Comparison of ENCODE assay signal across 7 cellular contexts in the genomic region with DNA sequence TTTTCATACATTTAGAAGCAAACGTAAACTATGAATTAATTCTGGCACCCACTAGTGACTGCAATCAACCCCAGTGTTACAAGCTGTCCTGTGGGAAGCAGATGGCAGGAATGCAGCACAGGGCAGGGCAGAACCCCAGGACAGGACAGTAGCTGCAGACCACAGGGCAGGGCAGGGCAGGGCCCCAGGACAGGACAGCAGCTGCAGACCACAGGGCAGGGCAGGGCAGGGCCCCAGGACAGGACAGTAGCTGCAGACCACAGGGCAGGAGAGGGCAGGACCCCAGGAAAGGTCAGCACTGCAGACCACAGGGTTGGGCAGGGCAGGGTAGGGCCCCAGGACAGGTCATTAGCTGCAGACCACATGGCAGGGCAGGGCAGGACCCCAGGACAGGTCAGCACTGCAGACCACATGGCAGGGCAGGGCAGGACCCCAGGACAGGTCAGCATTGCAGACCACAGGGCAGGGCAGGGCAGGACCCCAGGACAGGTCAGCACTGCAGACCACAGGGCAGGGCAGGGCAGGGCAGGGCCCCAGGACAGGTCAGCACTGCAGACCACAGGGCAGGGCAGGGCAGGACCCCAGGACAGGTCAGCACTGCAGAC. TPM values are rescaled to one million over a fixed set of nuclear protein-coding genes. Genes with fewer than 3 reads are reported as not detected.
DNase-seq lines count a peak whose midpoint lies in the region; FAIRE-seq and TF ChIP-seq lines count a peak whose summit lies in the region.
"Not testable (repeated sequence)": the region's sequence is repeated elsewhere in the genome, so short reads cannot be mapped to it uniquely, and the experiment has no call there.

No MANE protein-coding gene starts in this region.

- not testable (repeated sequence) for TF ChIP-seq POLR2A in H1 (IDR thresholded peaks at IDR 0.05; ENCODE audit: control extremely low read depth in 1 of 2, low read depth in 2 of 2, low read length in 2 of 2)

- not testable (repeated sequence) for H2BK20ac ChIP-seq in H1 (ENCODE audit: low read length)

- H3K56ac ChIP-seq in H1 (replicated peaks; ENCODE audit: insufficient read length, low read depth, low read length) = not testable (repeated sequence)

- peak overlapping the region; percentile 9 for H3K4me3 Mint-ChIP-seq in endothelial cell (ENCODE audit: unreplicated experiment)
- not testable (repeated sequence) for H3K4me3 Mint-ChIP-seq in neural crest cell

- TF ChIP-seq RAD21 in H1 (IDR thresholded peaks at IDR 0.05 in 1 of 2, conservative IDR thresholded peaks at IDR 0.05 in 1 of 2; ENCODE audit: low read depth in 2 of 2, low read length in 2 of 2) = not testable (repeated sequence)

- not testable (repeated sequence) for H4K5ac ChIP-seq in H1 (ENCODE audit: insufficient read length, low read depth, low read length)

- not testable (repeated sequence) for H2AFZ ChIP-seq in H1 (ENCODE audit: low read length)
- H2AFZ ChIP-seq in neuronal stem cell (ENCODE audit: low read length) = peak overlapping the region; percentile 79

- not testable (repeated sequence) for TF ChIP-seq EP300 in H1 (IDR thresholded peaks at IDR 0.05; ENCODE audit: borderline replicate concordance in 1 of 2, low read depth in 2 of 2, low read length in 2 of 2)

- TF ChIP-seq CTCF in H1 (IDR thresholded peaks at IDR 0.05; ENCODE audit: control extremely low read depth in 1 of 3, insufficient read depth in 1 of 3, low read depth in 1 of 3, low read length in 3 of 3); endothelial cell (IDR thresholded peaks at IDR 0.05; ENCODE audit: unreplicated experiment); neural crest cell (conservative IDR thresholded peaks at IDR 0.05): not testable (repeated sequence)

- not testable (repeated sequence) for H3K9ac ChIP-seq in H1 (replicated peaks in 1 of 4; ENCODE audit: extremely low read depth in 1 of 4, low read depth in 3 of 4, low read length in 3 of 4); neuronal stem cell (ENCODE audit: low read depth, low read length, poor library complexity)

- H3K36me3 Mint-ChIP-seq in endothelial cell (ENCODE audit: low read depth, unreplicated experiment); neural crest cell (ENCODE audit: low read depth): not testable (repeated sequence)

- FAIRE-seq in H1 (lab: Jason Lieb, UNC) = not testable (repeated sequence)
- peak; percentile 59 for FAIRE-seq in urothelium cell line (lab: Jason Lieb, UNC)

- 0 out of 2 replicates have a peak overlapping the region, but pooled peaks have one; percentile 17 for H2BK12ac ChIP-seq in H1 (ENCODE audit: low read depth, low read length)
- not testable (repeated sequence) for H2BK12ac ChIP-seq in neuronal stem cell (ENCODE audit: low read length)

- H3K4me2 ChIP-seq in H1 (ENCODE audit: insufficient read depth in 1 of 2, low read depth in 2 of 2, low read length in 2 of 2); neuronal stem cell (ENCODE audit: insufficient read depth, low read length, poor library complexity, severe bottlenecking): not testable (repeated sequence)

- not testable (repeated sequence) for H3K27me3 Mint-ChIP-seq in endothelial cell (ENCODE audit: unreplicated experiment); neural crest cell (ENCODE audit: low read depth)

- H3K79me1 ChIP-seq in H1 (ENCODE audit: low read depth, low read length); neuronal stem cell (ENCODE audit: low read depth, low read length): not testable (repeated sequence)

- H4K91ac ChIP-seq in H1 (replicated peaks; ENCODE audit: insufficient read length, low read length); neuronal stem cell (ENCODE audit: low read depth, low read length, poor library complexity): not testable (repeated sequence)

- not testable (repeated sequence) for H3K9me3 Mint-ChIP-seq in endothelial cell (ENCODE audit: unreplicated experiment); neural crest cell

- H3K4ac ChIP-seq in H1 (replicated peaks; ENCODE audit: insufficient read length, low read depth, low read length) = peak overlapping the region; percentile 78
- H3K4ac ChIP-seq in neuronal stem cell (ENCODE audit: low read length) = not testable (repeated sequence)

- not testable (repeated sequence) for H3K23ac ChIP-seq in H1 (ENCODE audit: insufficient read length)
- peak overlapping the region; percentile 57 for H3K23ac ChIP-seq in neuronal stem cell (ENCODE audit: low read depth, low read length, poor library complexity)

- H2BK5ac ChIP-seq in H1 (ENCODE audit: low read depth, low read length) = peak overlapping the region; percentile 66; the same call in 1 of the 2 replicates
- H2BK5ac ChIP-seq in neuronal stem cell (ENCODE audit: low read length) = not testable (repeated sequence)

- not testable (repeated sequence) for H2AK5ac ChIP-seq in H1 (ENCODE audit: low read depth, low read length); neuronal stem cell (ENCODE audit: low read depth, low read length)

- H3K27ac Mint-ChIP-seq in endothelial cell (ENCODE audit: unreplicated experiment) = not testable (repeated sequence)
- peak overlapping the region; percentile 37 for H3K27ac Mint-ChIP-seq in neural crest cell (ENCODE audit: unreplicated experiment)

- CTCF ChIA-PET in H1 (lab: Charles Lee; ENCODE audit: partially characterized antibody) = interaction anchor here (1.0 to 1.7 kb wide), 3 partner anchors 18 to 81 kb away, joined by 3 to 4 read pairs (median 4); no protein-coding TSS in a partner anchor

- H2BK120ac ChIP-seq in H1 (replicated peaks; ENCODE audit: low read depth, low read length); neuronal stem cell (ENCODE audit: low read depth, low read length): not testable (repeated sequence)

- 0 out of 2 replicates have a peak overlapping the region, but pooled peaks have one; percentile 55 for H2BK15ac ChIP-seq in H1 (ENCODE audit: low read length)
- not testable (repeated sequence) for H2BK15ac ChIP-seq in neuronal stem cell (ENCODE audit: low read length)

- H3K36me3 ChIP-seq in H1 (ENCODE audit: control insufficient read depth in 2 of 4, insufficient read depth in 4 of 4, low read length in 3 of 4); neuronal stem cell (replicated peaks in 1 of 2; ENCODE audit: control insufficient read depth in 2 of 2, insufficient read depth in 2 of 2, low read length in 2 of 2): not testable (repeated sequence)

- peak; percentile 43 for DNase-seq in LHCN-M2 (ENCODE audit: low read depth)
- DNase-seq in H1 (ENCODE audit: low read depth in 1 of 2, low spot score in 2 of 2); endothelial cell (ENCODE audit: low spot score); neural crest cell (ENCODE audit: low read depth, low spot score); neuronal stem cell (ENCODE audit: low spot score); urothelium cell line (ENCODE audit: low spot score): not testable (repeated sequence)
- DNase-seq in myocyte (ENCODE audit: low read depth) = peak; percentile 84

- H3K9me3 ChIP-seq in H1 (ENCODE audit: insufficient read depth in 2 of 2, low read depth in 1 of 2, low read length in 1 of 2); neuronal stem cell (replicated peaks in 1 of 2; ENCODE audit: control insufficient read depth in 2 of 2, insufficient read depth in 1 of 2, low read depth in 1 of 2, low read length in 2 of 2): not testable (repeated sequence)

- H3K4me1 Mint-ChIP-seq in endothelial cell (ENCODE audit: unreplicated experiment) = not testable (repeated sequence)
- H3K4me1 Mint-ChIP-seq in neural crest cell = peaks cover 12% of the 10 kb centered on the region

- H3K27ac ChIP-seq in H1 (ENCODE audit: low read depth, low read length); neuronal stem cell (replicated peaks; ENCODE audit: low read length): not testable (repeated sequence)

- WGBS in H1 (ENCODE audit: extremely low coverage in 1 of 2, insufficient coverage in 1 of 2, insufficient read length in 1 of 2, insufficient replicate concordance in 2 of 2, low coverage in 1 of 2, low lambda C conversion rate in 2 of 2, missing lambda C conversion rate in 1 of 2), 2 experiments = 85% methylated on average over 1 of the region's 1 CpG; no CpG with 5 or more reads in 1 of the 2 experiments
- WGBS in neuronal stem cell (ENCODE audit: extremely low coverage in 2 of 2, insufficient read length in 2 of 2, insufficient replicate concordance in 1 of 2), 2 donors = no CpG with 5 or more reads among the region's 1 CpG

- not testable (repeated sequence) for H3K27me3 ChIP-seq in H1 (replicated peaks in 1 of 4; ENCODE audit: control insufficient read depth in 3 of 4, extremely low read depth in 1 of 4, insufficient read depth in 3 of 4, low read length in 3 of 4); neuronal stem cell (ENCODE audit: control insufficient read depth in 3 of 3, insufficient read depth in 3 of 3, low read depth in 1 of 3, low read length in 3 of 3)

- not testable (repeated sequence) for H3K79me2 ChIP-seq in H1 (ENCODE audit: control insufficient read depth in 1 of 2, insufficient read depth in 2 of 2, low read length in 2 of 2)

- not testable (repeated sequence) for H3K18ac ChIP-seq in H1 (ENCODE audit: extremely low read depth, low read length)
- H3K18ac ChIP-seq in neuronal stem cell (ENCODE audit: low read length) = peak overlapping the region; percentile 9

- not testable (repeated sequence) for H3K23me2 ChIP-seq in H1 (ENCODE audit: low read depth, low read length)

- not testable (repeated sequence) for H4K20me1 ChIP-seq in H1 (replicated peaks in 1 of 2; ENCODE audit: control insufficient read depth in 1 of 2, insufficient read depth in 2 of 2, low read length in 2 of 2)

- H4K8ac ChIP-seq in H1 (ENCODE audit: extremely low read depth, insufficient read depth, low read length); neuronal stem cell (ENCODE audit: low read depth, low read length): not testable (repeated sequence)

- not testable (repeated sequence) for H3K4me1 ChIP-seq in H1 (replicated peaks in 1 of 4; ENCODE audit: control insufficient read depth in 3 of 4, insufficient read depth in 4 of 4, low read length in 3 of 4)
- H3K4me1 ChIP-seq in neuronal stem cell (ENCODE audit: control insufficient read depth in 2 of 2, insufficient read depth in 1 of 2, low read depth in 1 of 2, low read length in 2 of 2) = peaks cover 13 to 14% of the 10 kb centered on the region in 2 donors

- POLR2A ChIA-PET in H1 (lab: Charles Lee; ENCODE audit: partially characterized antibody) = interaction anchor here (0.9 kb wide), 1 partner anchor 25 kb away, joined by 4 read pairs; the partner anchor contains the start of gene BUB1B

- not testable (repeated sequence) for H3K14ac ChIP-seq in H1 (ENCODE audit: insufficient read length); neuronal stem cell (ENCODE audit: low read length)

- H3K4me3 ChIP-seq in H1 (ENCODE audit: extremely low read depth in 1 of 4, insufficient read depth in 2 of 4, low read depth in 3 of 4, low read length in 4 of 4); neuronal stem cell (ENCODE audit: low read length in 2 of 2): not testable (repeated sequence)

RNA-seq across cellular contexts. Expression of gene BUB1B, which starts 24.9 kb away (rescaled TPM):
- total RNA-seq in LHCN-M2 (2014; rRNA removed) (63.2 and 72.7 TPM in 2 replicates), endothelial cell (ENCODE audit: unreplicated experiment) (11.9 TPM), myocyte (1.8 and 2.1 TPM in 2 replicates), neural crest cell (95.8 and 96.6 TPM in 2 replicates)
- 16.0 TPM for polyA plus RNA-seq in LHCN-M2 (2012)
- 144 and 153 TPM in 2 replicates for total RNA-seq in H1 (2021; fragmentation: NEBNext Ultra II Directional; extraction: Animal tissue kit (Norgen Biotek cat#: 25700))
- polyA plus RNA-seq in H1 (2011; rRNA removed) = 31.7 and 48.9 TPM in 2 replicates
- 68.3 TPM for polyA plus RNA-seq in H1 (2011; cell fraction: cytosol; rRNA removed)
- polyA plus RNA-seq in H1 (2011; cell fraction: nucleus; rRNA removed) = 101 TPM
- polyA plus RNA-seq in H1 (2012, experiment 1 of 2) = 93.4 to 126 TPM (median 104 TPM) in 4 replicates
- polyA plus RNA-seq in H1 (2012, experiment 2 of 2) = 5.9 TPM
- polyA plus RNA-seq in H1 (2013, experiment 1 of 2) = 72.9 TPM
- 69.3 TPM for polyA plus RNA-seq in H1 (2013, experiment 2 of 2)
- 72.1 and 91.2 TPM in 2 replicates for polyA minus RNA-seq in H1 (2011; rRNA and poly(A)+ RNA removed)
- 43.2 TPM for polyA minus RNA-seq in H1 (2011; cell fraction: cytosol; rRNA and poly(A)+ RNA removed)
- polyA minus RNA-seq in H1 (2011; cell fraction: nucleus; rRNA and poly(A)+ RNA removed) = 127 TPM
- 0.14 TPM for polyA plus RNA-seq in myocyte (2012)
- polyA plus RNA-seq in neuronal stem cell (2013, experiment 1 of 2) = 55.5 TPM
- 55.2 TPM for polyA plus RNA-seq in neuronal stem cell (2013, experiment 2 of 2)

RNA-seq across cellular contexts. Expression of gene BMF, which starts 27.3 kb away (rescaled TPM):
- total RNA-seq in LHCN-M2 (2014; rRNA removed) = 3.3 and 8.7 TPM in 2 replicates
- 4.0 TPM for polyA plus RNA-seq in LHCN-M2 (2012)
- 24.2 and 30.9 TPM in 2 replicates for total RNA-seq in H1 (2021; fragmentation: NEBNext Ultra II Directional; extraction: Animal tissue kit (Norgen Biotek cat#: 25700))
- polyA plus RNA-seq in H1 (2011; rRNA removed) = 21.2 and 29.0 TPM in 2 replicates
- polyA plus RNA-seq in H1 (2011; cell fraction: cytosol; rRNA removed) = 23.4 TPM
- 28.4 TPM for polyA plus RNA-seq in H1 (2011; cell fraction: nucleus; rRNA removed)
- polyA plus RNA-seq in H1 (2012, experiment 1 of 2) = 20.6 to 25.4 TPM (median 23.4 TPM) in 4 replicates
- polyA plus RNA-seq in H1 (2012, experiment 2 of 2) = 20.0 TPM
- 9.5 TPM for polyA plus RNA-seq in H1 (2013, experiment 1 of 2)
- polyA plus RNA-seq in H1 (2013, experiment 2 of 2) = 9.4 TPM
- 36.9 and 38.5 TPM in 2 replicates for polyA minus RNA-seq in H1 (2011; rRNA and poly(A)+ RNA removed)
- polyA minus RNA-seq in H1 (2011; cell fraction: cytosol; rRNA and poly(A)+ RNA removed) = 23.9 TPM
- polyA minus RNA-seq in H1 (2011; cell fraction: nucleus; rRNA and poly(A)+ RNA removed) = 28.7 TPM
- total RNA-seq in endothelial cell (ENCODE audit: unreplicated experiment) = 153 TPM
- total RNA-seq in myocyte = 7.4 and 10.4 TPM in 2 replicates
- polyA plus RNA-seq in myocyte (2012) = 4.9 TPM
- total RNA-seq in neural crest cell = 18.0 and 23.0 TPM in 2 replicates
- 6.6 TPM for polyA plus RNA-seq in neuronal stem cell (2013, experiment 1 of 2)
- 6.6 TPM for polyA plus RNA-seq in neuronal stem cell (2013, experiment 2 of 2)
